31 cellular contexts compared by ENCODE assay signal in the genomic region with DNA sequence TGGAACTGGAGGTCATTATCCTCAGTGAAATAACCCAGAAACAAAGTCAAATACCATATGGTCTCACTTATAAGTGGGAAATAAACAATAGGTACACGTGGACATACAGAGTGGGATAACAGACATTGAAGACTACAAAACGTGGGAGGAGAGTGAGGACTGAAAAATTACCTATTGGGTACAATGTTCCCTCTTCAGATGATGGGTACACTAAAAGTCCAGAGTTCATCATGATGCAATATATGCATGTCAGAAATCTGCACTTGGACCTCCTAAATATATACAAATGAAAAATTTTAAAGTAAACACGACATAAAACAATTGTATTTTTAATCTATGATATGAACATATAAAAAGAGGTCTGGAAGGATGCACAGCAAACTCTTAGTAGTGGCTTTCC.
"Had no signal": no experiment of that assay in that cellular context is flagged by ENCODE, and none has a peak within 500 bp of the region (broad histone marks: within the 10 kb centered on the region; RNA-seq: fewer than 3 reads in every experiment).

No MANE protein-coding gene starts in this region.

- H3K4me3 Mint-ChIP-seq: natural killer cell; nephron; neural progenitor cell; stimulated activated memory B cell treated with anti-CD40 and anti-IgM and Interleukin-4, amounts not matched to agents 10 μg/mL and 1 μg/mL and 100 μg/mL, for 72 hours; stimulated activated naive CD8-positive, alpha-beta T cell treated with anti-CD3 and anti-CD28 coated beads, Interleukin-15, amount 100 ng/mL, for 72 hours; type B pancreatic cell had no signal

- H3K4me2 ChIP-seq: neural progenitor cell, smooth muscle cell had no signal

- H3K9ac ChIP-seq: neural progenitor cell, parathyroid adenoma had no signal

- H3K9me3 ChIP-seq: testis, upper lobe of right lung, uterus had no signal

- H3K36me3 ChIP-seq: neural progenitor cell, ovary, spleen, suprapubic skin, tibial artery, transverse colon, upper lobe of right lung, uterus had no signal

- H2AFZ ChIP-seq: neural progenitor cell, parathyroid adenoma had no signal

- H3K79me2 ChIP-seq: parathyroid adenoma had no signal

- ATAC-seq: natural killer cell; psoas muscle; right cardiac atrium; sciatic nerve; stimulated activated memory B cell treated with anti-CD40 and anti-IgM and Interleukin-4, amounts not matched to agents 10 μg/mL and 1 μg/mL and 100 μg/mL, for 72 hours; stimulated activated naive CD8-positive, alpha-beta T cell treated with anti-CD3 and anti-CD28 coated beads, Interleukin-15, amount 100 ng/mL, for 72 hours; stimulated activated naive CD8-positive, alpha-beta T cell treated with anti-CD3 and anti-CD28 coated beads, Interleukin-15, Interleukin-2, amounts not matched to agents 100 U/mL and 50 U/mL, for 24 hours; upper lobe of right lung had no signal

- H3K9me3 Mint-ChIP-seq: type B pancreatic cell had no signal

- H3K4me3 ChIP-seq: neural progenitor cell, ovary, psoas muscle, skin epidermis, smooth muscle cell, spleen, suprapubic skin, testis, tibial artery, transverse colon, upper lobe of right lung, uterus had no signal

- H3K4me1 ChIP-seq: neural progenitor cell, parathyroid adenoma, psoas muscle, spleen, suprapubic skin, testis, tibial artery, transverse colon, upper lobe of right lung, uterus had no signal

- H3K36me3 Mint-ChIP-seq: natural killer cell, neural progenitor cell, type B pancreatic cell had no signal

- DNase-seq: natural killer cell; occipital lobe; ovary; posterior cingulate gyrus; psoas muscle; right cardiac atrium; spleen; stimulated activated CD4-positive, alpha-beta T cell treated with anti-CD3 and anti-CD28 coated beads, Interleukin-12 subunit alpha, Interleukin-12 subunit beta, amount 100 ng/mL, for 4 hours; stimulated activated CD4-positive, alpha-beta T cell treated with anti-CD3 and anti-CD28 coated beads, Interleukin-1b, Interleukin-23, amount 100 ng/mL, for 48 hours; stimulated activated CD4-positive, alpha-beta T cell treated with anti-CD3 and anti-CD28 coated beads, Interleukin-4, amount 100 ng/mL, for 1 hour; stimulated activated CD4-positive, alpha-beta T cell treated with anti-CD3 and anti-CD28 coated beads, Interleukin-4, amount 100 ng/mL, for 4 hours; stimulated activated CD8-positive, alpha-beta memory T cell treated with anti-CD3 and anti-CD28 coated beads, Interleukin-4, amount 100 ng/mL, for 48 hours; stimulated activated naive CD4-positive, alpha-beta T cell; stimulated activated naive CD8-positive, alpha-beta T cell treated with anti-CD3 and anti-CD28 coated beads, Interleukin-15, amount 100 ng/mL, for 72 hours; stimulated activated naive CD8-positive, alpha-beta T cell treated with anti-CD3 and anti-CD28 coated beads, Interleukin-15, Interleukin-2, amounts not matched to agents 100 U/mL and 50 U/mL, for 24 hours; substantia nigra; testis; tibial artery; transverse colon; upper lobe of right lung; uterus had no signal

- H3K27me3 Mint-ChIP-seq: progenitor cell of endocrine pancreas; stimulated activated memory B cell treated with anti-CD40 and anti-IgM and Interleukin-4, amounts not matched to agents 10 μg/mL and 1 μg/mL and 100 μg/mL, for 72 hours; stimulated activated naive CD8-positive, alpha-beta T cell treated with anti-CD3 and anti-CD28 coated beads, Interleukin-15, amount 100 ng/mL, for 72 hours; type B pancreatic cell had no signal

- H3K27me3 ChIP-seq: neural progenitor cell, ovary, spleen, suprapubic skin, testis, tibial artery, transverse colon, upper lobe of right lung, uterus had no signal

- H3K27ac Mint-ChIP-seq: natural killer cell; nephron; neural progenitor cell; progenitor cell of endocrine pancreas; stimulated activated memory B cell treated with anti-CD40 and anti-IgM and Interleukin-4, amounts not matched to agents 10 μg/mL and 1 μg/mL and 100 μg/mL, for 72 hours; stimulated activated naive CD8-positive, alpha-beta T cell treated with anti-CD3 and anti-CD28 coated beads, Interleukin-15, amount 100 ng/mL, for 72 hours; type B pancreatic cell had no signal

- H3K27ac ChIP-seq: neural progenitor cell, ovary, parathyroid adenoma, psoas muscle, skin epidermis, spleen, suprapubic skin, testis, tibial artery, transverse colon, upper lobe of right lung, uterus had no signal

- H3K4me1 Mint-ChIP-seq: nephron; neural progenitor cell; stimulated activated memory B cell treated with anti-CD40 and anti-IgM and Interleukin-4, amounts not matched to agents 10 μg/mL and 1 μg/mL and 100 μg/mL, for 72 hours had no signal
